ENCODE assay signal across 6 cellular contexts in genomic region chr12:29930503-29930902, GRCh38.
"Had no signal": no experiment of that assay in that cellular context is flagged by ENCODE, and none has a peak within 500 bp of the region (broad histone marks: within the 10 kb centered on the region; RNA-seq: fewer than 3 reads in every experiment).

No MANE protein-coding gene starts in this region.

- H3K36me3 Mint-ChIP-seq: IgD-negative memory B cell had no signal

- H3K4me3 ChIP-seq: K562 had no signal

- DNase-seq: IMR-90, KBM-7, KG1 had no signal

- H3K27me3 Mint-ChIP-seq: IgD-negative memory B cell had no signal

- H3K4me1 Mint-ChIP-seq: IgD-negative memory B cell had no signal

- H3K4me3 Mint-ChIP-seq: IgD-negative memory B cell had no signal

- H3K27ac ChIP-seq: HL-60 had no signal

- H3K27ac Mint-ChIP-seq: IgD-negative memory B cell had no signal
